Comparison of ENCODE assay signal across 1 cellular context in the genomic region with DNA sequence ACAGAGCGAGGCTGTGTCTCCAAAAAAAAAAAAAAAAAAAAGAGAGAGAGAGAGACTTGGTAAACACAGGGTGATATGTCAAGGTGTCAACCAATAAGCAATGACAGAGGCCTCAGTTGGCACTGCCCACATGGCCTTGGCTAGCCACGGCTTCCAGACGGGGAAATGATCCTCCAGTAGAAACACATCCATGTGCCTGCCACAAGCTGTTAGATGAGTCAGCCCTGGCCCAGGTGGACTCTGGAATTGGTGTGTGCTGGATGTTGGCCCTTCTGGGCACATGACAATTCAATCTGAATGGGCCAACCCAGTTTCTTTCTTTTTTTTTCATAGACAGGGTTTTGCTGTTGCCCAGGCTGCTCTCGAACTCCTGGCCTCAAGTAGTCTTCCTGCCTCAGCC.
TF ChIP-seq lines count a peak whose summit lies in the region.

No MANE protein-coding gene starts in this region.

TF ChIP-seq in HepG2, 621 proteins besides CTCF, POLR2A, EP300 and RAD21:
- TF ChIP-seq ZNF777 (CRISPR knock-in tag; IDR thresholded peaks at IDR 0.05) (no peak), MXI1 (IDR thresholded peaks at IDR 0.05; ENCODE audit: borderline replicate concordance, low read depth, low read length) (peak; percentile 40; the same call in 1 of the 3 replicates), SP1 (IDR thresholded peaks at IDR 0.05) (no peak), SP1 (CRISPR knock-in tag; IDR thresholded peaks at IDR 0.05) (no peak), TBX2 (CRISPR knock-in tag; IDR thresholded peaks at IDR 0.05; ENCODE audit: borderline replicate concordance) (no peak), ATF7 (IDR thresholded peaks at IDR 0.05) (no peak), ATF7 (CRISPR knock-in tag; IDR thresholded peaks at IDR 0.05) (no peak), GABPA (IDR thresholded peaks at IDR 0.05; ENCODE audit: low read depth, low read length) (no peak), GABPA (CRISPR knock-in tag; IDR thresholded peaks at IDR 0.05; ENCODE audit: low read depth) (no peak), HNRNPL (IDR thresholded peaks at IDR 0.05; ENCODE audit: low read depth, low read length) (no peak), ZNF800 (CRISPR knock-in tag; IDR thresholded peaks at IDR 0.05) (no peak), GATA4 (IDR thresholded peaks at IDR 0.05; ENCODE audit: borderline replicate concordance, low read depth) (no peak), ZNF850 (CRISPR knock-in tag; conservative IDR thresholded peaks at IDR 0.05) (no peak), ZNF839 (CRISPR knock-in tag; IDR thresholded peaks at IDR 0.05; ENCODE audit: borderline replicate concordance) (no peak), FOSL2 (CRISPR knock-in tag; IDR thresholded peaks at IDR 0.05) (peak; percentile 68)
- TF ChIP-seq, protein P1, sequence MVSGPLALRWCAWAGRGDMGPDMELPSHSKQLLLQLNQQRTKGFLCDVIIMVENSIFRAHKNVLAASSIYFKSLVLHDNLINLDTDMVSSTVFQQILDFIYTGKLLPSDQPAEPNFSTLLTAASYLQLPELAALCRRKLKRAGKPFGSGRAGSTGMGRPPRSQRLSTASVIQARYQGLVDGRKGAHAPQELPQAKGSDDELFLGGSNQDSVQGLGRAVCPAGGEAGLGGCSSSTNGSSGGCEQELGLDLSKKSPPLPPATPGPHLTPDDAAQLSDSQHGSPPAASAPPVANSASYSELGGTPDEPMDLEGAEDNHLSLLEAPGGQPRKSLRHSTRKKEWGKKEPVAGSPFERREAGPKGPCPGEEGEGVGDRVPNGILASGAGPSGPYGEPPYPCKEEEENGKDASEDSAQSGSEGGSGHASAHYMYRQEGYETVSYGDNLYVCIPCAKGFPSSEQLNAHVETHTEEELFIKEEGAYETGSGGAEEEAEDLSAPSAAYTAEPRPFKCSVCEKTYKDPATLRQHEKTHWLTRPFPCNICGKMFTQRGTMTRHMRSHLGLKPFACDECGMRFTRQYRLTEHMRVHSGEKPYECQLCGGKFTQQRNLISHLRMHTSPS (CRISPR knock-in tag; IDR thresholded peaks at IDR 0.05; ENCODE audit: low read depth): 0 out of 2 replicates have a peak, but pooled peaks have one; percentile 35
- TF ChIP-seq, protein P2, sequence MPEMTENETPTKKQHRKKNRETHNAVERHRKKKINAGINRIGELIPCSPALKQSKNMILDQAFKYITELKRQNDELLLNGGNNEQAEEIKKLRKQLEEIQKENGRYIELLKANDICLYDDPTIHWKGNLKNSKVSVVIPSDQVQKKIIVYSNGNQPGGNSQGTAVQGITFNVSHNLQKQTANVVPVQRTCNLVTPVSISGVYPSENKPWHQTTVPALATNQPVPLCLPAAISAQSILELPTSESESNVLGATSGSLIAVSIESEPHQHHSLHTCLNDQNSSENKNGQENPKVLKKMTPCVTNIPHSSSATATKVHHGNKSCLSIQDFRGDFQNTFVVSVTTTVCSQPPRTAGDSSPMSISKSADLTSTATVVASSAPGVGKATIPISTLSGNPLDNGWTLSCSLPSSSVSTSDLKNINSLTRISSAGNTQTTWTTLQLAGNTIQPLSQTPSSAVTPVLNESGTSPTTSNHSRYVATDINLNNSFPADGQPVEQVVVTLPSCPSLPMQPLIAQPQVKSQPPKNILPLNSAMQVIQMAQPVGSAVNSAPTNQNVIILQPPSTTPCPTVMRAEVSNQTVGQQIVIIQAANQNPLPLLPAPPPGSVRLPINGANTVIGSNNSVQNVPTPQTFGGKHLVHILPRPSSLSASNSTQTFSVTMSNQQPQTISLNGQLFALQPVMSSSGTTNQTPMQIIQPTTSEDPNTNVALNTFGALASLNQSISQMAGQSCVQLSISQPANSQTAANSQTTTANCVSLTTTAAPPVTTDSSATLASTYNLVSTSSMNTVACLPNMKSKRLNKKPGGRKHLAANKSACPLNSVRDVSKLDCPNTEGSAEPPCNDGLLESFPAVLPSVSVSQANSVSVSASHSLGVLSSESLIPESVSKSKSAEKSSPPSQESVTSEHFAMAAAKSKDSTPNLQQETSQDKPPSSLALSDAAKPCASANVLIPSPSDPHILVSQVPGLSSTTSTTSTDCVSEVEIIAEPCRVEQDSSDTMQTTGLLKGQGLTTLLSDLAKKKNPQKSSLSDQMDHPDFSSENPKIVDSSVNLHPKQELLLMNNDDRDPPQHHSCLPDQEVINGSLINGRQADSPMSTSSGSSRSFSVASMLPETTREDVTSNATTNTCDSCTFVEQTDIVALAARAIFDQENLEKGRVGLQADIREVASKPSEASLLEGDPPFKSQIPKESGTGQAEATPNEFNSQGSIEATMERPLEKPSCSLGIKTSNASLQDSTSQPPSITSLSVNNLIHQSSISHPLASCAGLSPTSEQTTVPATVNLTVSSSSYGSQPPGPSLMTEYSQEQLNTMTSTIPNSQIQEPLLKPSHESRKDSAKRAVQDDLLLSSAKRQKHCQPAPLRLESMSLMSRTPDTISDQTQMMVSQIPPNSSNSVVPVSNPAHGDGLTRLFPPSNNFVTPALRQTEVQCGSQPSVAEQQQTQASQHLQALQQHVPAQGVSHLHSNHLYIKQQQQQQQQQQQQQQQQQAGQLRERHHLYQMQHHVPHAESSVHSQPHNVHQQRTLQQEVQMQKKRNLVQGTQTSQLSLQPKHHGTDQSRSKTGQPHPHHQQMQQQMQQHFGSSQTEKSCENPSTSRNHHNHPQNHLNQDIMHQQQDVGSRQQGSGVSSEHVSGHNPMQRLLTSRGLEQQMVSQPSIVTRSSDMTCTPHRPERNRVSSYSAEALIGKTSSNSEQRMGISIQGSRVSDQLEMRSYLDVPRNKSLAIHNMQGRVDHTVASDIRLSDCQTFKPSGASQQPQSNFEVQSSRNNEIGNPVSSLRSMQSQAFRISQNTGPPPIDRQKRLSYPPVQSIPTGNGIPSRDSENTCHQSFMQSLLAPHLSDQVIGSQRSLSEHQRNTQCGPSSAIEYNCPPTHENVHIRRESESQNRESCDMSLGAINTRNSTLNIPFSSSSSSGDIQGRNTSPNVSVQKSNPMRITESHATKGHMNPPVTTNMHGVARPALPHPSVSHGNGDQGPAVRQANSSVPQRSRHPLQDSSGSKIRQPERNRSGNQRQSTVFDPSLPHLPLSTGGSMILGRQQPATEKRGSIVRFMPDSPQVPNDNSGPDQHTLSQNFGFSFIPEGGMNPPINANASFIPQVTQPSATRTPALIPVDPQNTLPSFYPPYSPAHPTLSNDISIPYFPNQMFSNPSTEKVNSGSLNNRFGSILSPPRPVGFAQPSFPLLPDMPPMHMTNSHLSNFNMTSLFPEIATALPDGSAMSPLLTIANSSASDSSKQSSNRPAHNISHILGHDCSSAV (CRISPR knock-in tag; IDR thresholded peaks at IDR 0.05; ENCODE audit: borderline replicate concordance): no peak
